1 cellular context compared by ENCODE assay signal in the genomic region with DNA sequence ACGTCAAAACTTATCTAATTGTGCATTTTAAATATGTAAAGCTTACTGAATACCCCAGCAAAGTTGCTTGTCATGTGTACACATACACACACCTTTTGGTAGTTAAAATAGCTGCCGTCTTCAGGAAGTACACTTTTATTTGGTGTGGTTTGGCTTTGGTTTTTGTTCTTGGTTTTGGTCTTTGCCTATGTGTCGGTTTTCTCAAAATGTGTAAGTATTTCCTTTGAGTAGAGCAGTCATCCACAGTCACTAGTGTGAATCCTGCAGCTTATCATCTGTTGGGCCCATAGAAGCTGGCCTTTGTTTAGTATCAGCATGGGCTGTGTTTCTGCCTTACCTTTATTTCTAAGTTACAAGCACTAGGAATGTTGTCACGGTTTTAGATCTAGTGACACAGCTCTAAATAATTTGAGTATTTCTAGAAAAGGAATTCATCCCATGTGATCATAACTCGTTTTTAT.
TF ChIP-seq lines count a peak whose summit lies in the region.

No MANE protein-coding gene starts in this region.

TF ChIP-seq in GM12878, 131 proteins besides CTCF, POLR2A, EP300 and RAD21 (continued from another document):
- TF ChIP-seq SIN3A (IDR thresholded peaks at IDR 0.05; ENCODE audit: low read depth, low read length) (no peak), BRCA1 (IDR thresholded peaks at IDR 0.05; ENCODE audit: low read depth, low read length) (no peak), MTA2 (IDR thresholded peaks at IDR 0.05; ENCODE audit: low read depth) (peak; percentile 26; the same call in 1 of the 2 replicates), BCL3 (IDR thresholded peaks at IDR 0.05; ENCODE audit: borderline replicate concordance, insufficient read depth, low read depth, low read length, poor library complexity, severe bottlenecking) (peak; percentile 37), CREM (IDR thresholded peaks at IDR 0.05; ENCODE audit: low read depth) (peak; percentile 77), ATF2 (IDR thresholded peaks at IDR 0.05; ENCODE audit: low read length) (peak; percentile 63; the same call in 1 of the 2 replicates), ZNF217 (IDR thresholded peaks at IDR 0.05) (peak; percentile 94; the same call in 1 of the 2 replicates), IRF4 (IDR thresholded peaks at IDR 0.05; ENCODE audit: low read depth, low read length) (peak; percentile 45; the same call in 1 of the 2 replicates), SMC3 (IDR thresholded peaks at IDR 0.05; ENCODE audit: borderline replicate concordance, low read length) (no peak), CREB1 (IDR thresholded peaks at IDR 0.05; ENCODE audit: low read depth) (peak; percentile 33; the same call in 1 of the 2 replicates), SMARCA5 (IDR thresholded peaks at IDR 0.05) (no peak), ATF7 (IDR thresholded peaks at IDR 0.05; ENCODE audit: low read depth) (0 out of 2 replicates have a peak, but pooled peaks have one; percentile 53), PBX3 (IDR thresholded peaks at IDR 0.05; ENCODE audit: insufficient replicate concordance, low read depth, low read length) (no peak), BCL11A (IDR thresholded peaks at IDR 0.05; ENCODE audit: low read depth, low read length) (0 out of 2 replicates have a peak, but pooled peaks have one; percentile 17), RCOR1 (conservative IDR thresholded peaks at IDR 0.05; ENCODE audit: low read depth, low read length) (no peak), MEF2B (IDR thresholded peaks at IDR 0.05; ENCODE audit: partially characterized antibody, poor library complexity, severe bottlenecking) (no peak), RELB (IDR thresholded peaks at IDR 0.05; ENCODE audit: low read depth) (peak; percentile 19; the same call in 1 of the 2 replicates), NRF1 (conservative IDR thresholded peaks at IDR 0.05; ENCODE audit: low read depth, low read length) (no peak), STAT1 (conservative IDR thresholded peaks at IDR 0.05) (no peak), CEBPB (IDR thresholded peaks at IDR 0.05; ENCODE audit: borderline replicate concordance in 1 of 2, low read depth in 2 of 2, low read length in 2 of 2) (peak in 1 of 2 experiments; percentile 38; a peak in 1 of 4 replicates)
- TF ChIP-seq, protein P1, sequence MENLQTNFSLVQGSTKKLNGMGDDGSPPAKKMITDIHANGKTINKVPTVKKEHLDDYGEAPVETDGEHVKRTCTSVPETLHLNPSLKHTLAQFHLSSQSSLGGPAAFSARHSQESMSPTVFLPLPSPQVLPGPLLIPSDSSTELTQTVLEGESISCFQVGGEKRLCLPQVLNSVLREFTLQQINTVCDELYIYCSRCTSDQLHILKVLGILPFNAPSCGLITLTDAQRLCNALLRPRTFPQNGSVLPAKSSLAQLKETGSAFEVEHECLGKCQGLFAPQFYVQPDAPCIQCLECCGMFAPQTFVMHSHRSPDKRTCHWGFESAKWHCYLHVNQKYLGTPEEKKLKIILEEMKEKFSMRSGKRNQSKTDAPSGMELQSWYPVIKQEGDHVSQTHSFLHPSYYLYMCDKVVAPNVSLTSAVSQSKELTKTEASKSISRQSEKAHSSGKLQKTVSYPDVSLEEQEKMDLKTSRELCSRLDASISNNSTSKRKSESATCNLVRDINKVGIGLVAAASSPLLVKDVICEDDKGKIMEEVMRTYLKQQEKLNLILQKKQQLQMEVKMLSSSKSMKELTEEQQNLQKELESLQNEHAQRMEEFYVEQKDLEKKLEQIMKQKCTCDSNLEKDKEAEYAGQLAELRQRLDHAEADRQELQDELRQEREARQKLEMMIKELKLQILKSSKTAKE (IDR thresholded peaks at IDR 0.05; ENCODE audit: low read depth, poor library complexity, severe bottlenecking), result peak; percentile 26
- TF ChIP-seq, protein P2, sequence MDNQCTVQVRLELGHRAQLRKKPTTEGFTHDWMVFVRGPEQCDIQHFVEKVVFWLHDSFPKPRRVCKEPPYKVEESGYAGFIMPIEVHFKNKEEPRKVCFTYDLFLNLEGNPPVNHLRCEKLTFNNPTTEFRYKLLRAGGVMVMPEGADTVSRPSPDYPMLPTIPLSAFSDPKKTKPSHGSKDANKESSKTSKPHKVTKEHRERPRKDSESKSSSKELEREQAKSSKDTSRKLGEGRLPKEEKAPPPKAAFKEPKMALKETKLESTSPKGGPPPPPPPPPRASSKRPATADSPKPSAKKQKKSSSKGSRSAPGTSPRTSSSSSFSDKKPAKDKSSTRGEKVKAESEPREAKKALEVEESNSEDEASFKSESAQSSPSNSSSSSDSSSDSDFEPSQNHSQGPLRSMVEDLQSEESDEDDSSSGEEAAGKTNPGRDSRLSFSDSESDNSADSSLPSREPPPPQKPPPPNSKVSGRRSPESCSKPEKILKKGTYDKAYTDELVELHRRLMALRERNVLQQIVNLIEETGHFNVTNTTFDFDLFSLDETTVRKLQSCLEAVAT (IDR thresholded peaks at IDR 0.05), result 0 out of 2 replicates have a peak, but pooled peaks have one; percentile 26
TF ChIP-seq in GM12878: peak in this region for 32.
